ENCODE assay signal across 11 cellular contexts in genomic region chr9:131252120-131252519, GRCh38. TPM values are rescaled to one million over a fixed set of nuclear protein-coding genes. Genes with fewer than 3 reads are reported as not detected.
DNase-seq lines count a peak whose midpoint lies in the region; ATAC-seq and TF ChIP-seq lines count a peak whose summit lies in the region.
"Had no signal": no experiment of that assay in that cellular context is flagged by ENCODE, and none has a peak within 500 bp of the region (broad histone marks: within the 10 kb centered on the region; RNA-seq: fewer than 3 reads in every experiment).

No MANE protein-coding gene starts in this region.

- H3K9me3 ChIP-seq in BLaER1 (no peaks in the 10 kb centered on the region), lower lobe of right lung (no peaks in the 10 kb centered on the region)
- H3K9me3 ChIP-seq: pancreas had no signal

- no peak for DNase-seq in activated CD4-positive, alpha-beta memory T cell treated with anti-CD3 and anti-CD28 coated beads, Interleukin-2, amount 10 ng/mL, durations not matched to agents 7 days and 5 days
- DNase-seq in lower lobe of right lung (peak; percentile 60), GM13977 (ENCODE audit: low spot score) (no peak), SW480 (ENCODE audit: low spot score) (no peak)
- DNase-seq: DMS53, NCI-H1417 treated with DMSO at 0.1 percent for 48 hours had no signal

- H4K20me1 ChIP-seq in BLaER1 = no peaks in the 10 kb centered on the region

- peaks cover 57% of the 10 kb centered on the region for H3K4me1 Mint-ChIP-seq in activated CD4-positive, alpha-beta memory T cell treated with anti-CD3 and anti-CD28 coated beads, Interleukin-2, amount 10 ng/mL, durations not matched to agents 7 days and 5 days

- in situ Hi-C loops in GM13977 (cut with MboI; ENCODE audit: low pct_unique_long_range_greater_than_20kb, low sequenced_read_pairs, unreplicated experiment) = no loop called here

- TF ChIP-seq CTCF in lower lobe of right lung (IDR thresholded peaks at IDR 0.05) (no peak), GM13977 (IDR thresholded peaks at IDR 0.05; ENCODE audit: extremely low read depth, insufficient read depth, missing control alignments) (no peak)

- H3K4me1 ChIP-seq in BLaER1 = peaks cover 78% of the 10 kb centered on the region
- peaks cover 32% of the 10 kb centered on the region for H3K4me1 ChIP-seq in lower lobe of right lung

- peak overlapping the region; percentile 77 for H3K4me3 Mint-ChIP-seq in activated CD4-positive, alpha-beta memory T cell treated with anti-CD3 and anti-CD28 coated beads, Interleukin-2, amount 10 ng/mL, durations not matched to agents 7 days and 5 days

- CTCF ChIA-PET in activated CD4-positive, alpha-beta memory T cell treated with anti-CD3 and anti-CD28 coated beads, Interleukin-2, amount 10 ng/mL, durations not matched to agents 7 days and 5 days (lab: Charles Lee) = interaction anchor here (1.5 to 9.0 kb wide), 4 partner anchors 14 to 27 kb away, joined by 3 to 189 read pairs (median 8); partner anchors contain the start of gene FAM78A

- intact Hi-C loops in lower lobe of right lung (cut with DNase I) = no loop called here

- peak; percentile 6 for ATAC-seq in GM19324 (IDR thresholded peaks at IDR 0.05; ENCODE audit: low FRiP score, unreplicated experiment)
- peak in 1 of 2 donors; percentile 6 for ATAC-seq in lower lobe of right lung
- no peak for ATAC-seq in HG03521 (IDR thresholded peaks at IDR 0.05; ENCODE audit: unreplicated experiment)
- ATAC-seq in HG02610 (IDR thresholded peaks at IDR 0.05; ENCODE audit: unreplicated experiment) = no peak

- H3K9ac ChIP-seq in BLaER1 = peak overlapping the region; percentile 75

- H3K4me2 ChIP-seq in BLaER1 = peak overlapping the region; percentile 100

- POLR2A ChIA-PET in activated CD4-positive, alpha-beta memory T cell treated with anti-CD3 and anti-CD28 coated beads, Interleukin-2, amount 10 ng/mL, durations not matched to agents 7 days and 5 days (lab: Charles Lee) = interaction anchor here (0.8 to 11.8 kb wide), 16 partner anchors 9 to 146 kb away, joined by 3 to 557 read pairs (median 4); partner anchors contain the start of genes FAM78A and NUP214

- H3K36me3 ChIP-seq in BLaER1 = no peaks in the 10 kb centered on the region
- no peaks in the 10 kb centered on the region for H3K36me3 ChIP-seq in lower lobe of right lung
- H3K36me3 ChIP-seq: pancreas had no signal

- peak overlapping the region; percentile 98 for H3K27ac Mint-ChIP-seq in activated CD4-positive, alpha-beta memory T cell treated with anti-CD3 and anti-CD28 coated beads, Interleukin-2, amount 10 ng/mL, durations not matched to agents 7 days and 5 days

- H3K36me3 Mint-ChIP-seq in activated CD4-positive, alpha-beta memory T cell treated with anti-CD3 and anti-CD28 coated beads, Interleukin-2, amount 10 ng/mL, durations not matched to agents 7 days and 5 days (ENCODE audit: low read depth) = peaks cover 6% of the 10 kb centered on the region

- no peaks in the 10 kb centered on the region for H3K27me3 ChIP-seq in BLaER1
- H3K27me3 ChIP-seq in lower lobe of right lung (ENCODE audit: low read depth) = no peaks in the 10 kb centered on the region
- H3K27me3 ChIP-seq: pancreas had no signal

- H3K9me3 Mint-ChIP-seq in activated CD4-positive, alpha-beta memory T cell treated with anti-CD3 and anti-CD28 coated beads, Interleukin-2, amount 10 ng/mL, durations not matched to agents 7 days and 5 days = no peaks in the 10 kb centered on the region

- H3K27ac ChIP-seq in BLaER1 = peak overlapping the region; percentile 98
- H3K27ac ChIP-seq in lower lobe of right lung = peak overlapping the region; percentile 82

- H3K4me3 ChIP-seq in BLaER1 = peak overlapping the region; percentile 63
- H3K4me3 ChIP-seq in lower lobe of right lung = peak overlapping the region; percentile 48

- no peaks in the 10 kb centered on the region for H3K27me3 Mint-ChIP-seq in activated CD4-positive, alpha-beta memory T cell treated with anti-CD3 and anti-CD28 coated beads, Interleukin-2, amount 10 ng/mL, durations not matched to agents 7 days and 5 days

RNA-seq across cellular contexts. Expression of gene FAM78A, which starts 24.2 kb away (rescaled TPM):
- 10 to 100 TPM; 86.5 to 88.7 TPM for total RNA-seq in activated CD4-positive, alpha-beta memory T cell treated with anti-CD3 and anti-CD28 coated beads, Interleukin-2, amount 10 ng/mL, durations not matched to agents 7 days and 5 days
- 18.3 TPM for total RNA-seq in lower lobe of right lung

RNA-seq across cellular contexts. Expression of gene PLPP7, which starts 37.4 kb away (rescaled TPM):
- not detected for total RNA-seq in activated CD4-positive, alpha-beta memory T cell treated with anti-CD3 and anti-CD28 coated beads, Interleukin-2, amount 10 ng/mL, durations not matched to agents 7 days and 5 days
- total RNA-seq in lower lobe of right lung = 1.7 TPM
